16 cellular contexts compared by ENCODE assay signal in the genomic region with DNA sequence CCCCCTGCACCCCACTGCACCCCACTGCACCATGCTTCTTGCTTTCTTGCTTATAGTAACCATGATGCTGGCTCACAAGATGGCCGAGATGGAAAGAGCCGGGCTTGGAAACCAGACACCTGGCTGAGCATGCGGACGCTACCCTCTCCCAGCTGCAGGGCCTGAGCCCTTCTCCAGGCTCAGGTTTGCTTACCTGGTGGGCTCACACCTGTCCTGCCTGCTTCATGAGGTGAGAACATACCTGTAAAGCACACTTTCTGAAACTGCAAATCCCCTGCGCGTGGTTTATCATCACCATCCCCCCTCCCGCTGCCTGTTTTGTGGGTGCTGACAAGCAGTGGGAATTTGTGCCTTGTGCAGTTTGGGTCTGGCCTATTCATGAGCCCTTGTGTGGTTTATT.
DNase-seq lines count a peak whose midpoint lies in the region; ATAC-seq and TF ChIP-seq lines count a peak whose summit lies in the region.
"Had no signal": no experiment of that assay in that cellular context is flagged by ENCODE, and none has a peak within 500 bp of the region (broad histone marks: within the 10 kb centered on the region; RNA-seq: fewer than 3 reads in every experiment).

No MANE protein-coding gene starts in this region.

- H3K4me3 ChIP-seq in coronary artery, result no peak overlapping the region

- peak overlapping the region; percentile 5 to 32 for H3K27ac ChIP-seq in coronary artery
- H3K27ac ChIP-seq: KMS-11 had no signal

- no peak for ATAC-seq in omental fat pad (ENCODE audit: low FRiP score)
- ATAC-seq: CD8-positive, alpha-beta T cell; HepG2 had no signal

- peak; percentile 12 for DNase-seq in activated CD8-positive, alpha-beta memory T cell treated with anti-CD3 and anti-CD28 coated beads, Interleukin-2, amount 50 U/mL, for 48 hours
- DNase-seq in activated CD8-positive, alpha-beta memory T cell treated with anti-CD3 and anti-CD28 coated beads, Interleukin-2, amount 50 U/mL, for 4 hours, result no peak
- DNase-seq in DMS153 (lab: John Stamatoyannopoulos, UW) (peak; percentile 71), coronary artery (ENCODE audit: low spot score) (peak; percentile 50), omental fat pad (ENCODE audit: low spot score) (no peak), GM10248 (ENCODE audit: extremely low spot score) (no peak), NCI-H146 treated with DMSO at 0.1 percent for 48 hours (lab: John Stamatoyannopoulos, UW; ENCODE audit: unreplicated experiment) (no peak)
- DNase-seq: ACHN; CD8-positive, alpha-beta T cell; COR-L47; DMS53; GOT3; HCEC 1CT; HFFc6 had no signal

- POLR2A ChIA-PET in GM10248 (lab: Yijun Ruan, JAX), result no interaction called here

- CTCF ChIA-PET in GM10248 (lab: Yijun Ruan, JAX), result no interaction called here

- TF ChIP-seq CTCF in coronary artery (IDR thresholded peaks at IDR 0.05) (no peak), omental fat pad (IDR thresholded peaks at IDR 0.05) (no peak), GM10248 (IDR thresholded peaks at IDR 0.05; ENCODE audit: control extremely low read depth, extremely low read depth, low read depth, missing control alignments) (no peak)

Comparison
In these comparisons a context has a peak if more than half of its experiments do, and no peak if none do; other contexts are left out.
1. DNase-seq: peak in activated CD8-positive, alpha-beta memory T cell treated with anti-CD3 and anti-CD28 coated beads, Interleukin-2, amount 50 U/mL, for 48 hours (single experiment), DMS153 (single experiment) and coronary artery (single experiment); none in activated CD8-positive, alpha-beta memory T cell treated with anti-CD3 and anti-CD28 coated beads, Interleukin-2, amount 50 U/mL, for 4 hours (single experiment), omental fat pad (single experiment), GM10248 (single experiment) and NCI-H146 treated with DMSO at 0.1 percent for 48 hours (single experiment).